ENCODE assay signal across 3 cellular contexts in the genomic region with DNA sequence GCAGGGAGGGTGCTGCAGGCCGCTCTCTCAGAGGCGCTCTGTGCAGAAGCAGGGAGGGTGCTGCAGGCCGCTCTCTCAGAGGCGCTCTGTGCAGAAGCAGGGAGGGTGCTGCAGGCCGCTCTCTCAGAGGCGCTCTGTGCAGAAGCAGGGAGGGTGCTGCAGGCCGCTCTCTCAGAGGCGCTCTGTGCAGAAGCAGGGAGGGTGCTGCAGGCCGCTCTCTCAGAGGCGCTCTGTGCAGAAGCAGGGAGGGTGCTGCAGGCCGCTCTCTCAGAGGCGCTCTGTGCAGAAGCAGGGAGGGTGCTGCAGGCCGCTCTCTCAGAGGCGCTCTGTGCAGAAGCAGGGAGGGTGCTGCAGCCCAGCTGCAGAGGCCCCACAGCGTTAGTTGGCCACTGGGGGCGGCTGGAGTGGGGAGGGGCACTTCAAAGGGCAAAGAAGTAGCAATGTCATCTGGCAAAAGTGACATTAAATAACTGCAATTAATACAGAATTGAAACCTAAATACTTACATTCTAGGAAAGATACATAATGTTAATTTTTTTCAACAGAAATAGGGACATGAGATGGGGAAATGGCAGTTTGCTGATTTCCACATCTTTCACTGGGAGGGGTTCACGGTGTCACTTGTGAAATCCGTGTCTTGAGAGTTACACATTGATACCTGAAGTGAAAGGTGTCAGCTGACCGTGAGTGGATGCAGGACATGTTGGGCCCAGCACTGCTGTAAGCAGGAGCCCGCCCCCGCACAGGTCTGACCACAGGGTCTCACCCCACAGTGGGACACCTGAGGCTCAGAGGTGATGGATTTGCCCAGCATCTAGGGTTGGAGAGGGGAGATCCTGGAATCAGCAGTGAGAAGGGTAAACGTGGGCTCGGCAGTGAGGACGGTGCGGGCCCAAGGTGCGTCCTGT. TPM values are rescaled to one million over a fixed set of nuclear protein-coding genes. Genes with fewer than 3 reads are reported as not detected.
"Had no signal": no experiment of that assay in that cellular context is flagged by ENCODE, and none has a peak within 500 bp of the region (broad histone marks: within the 10 kb centered on the region; RNA-seq: fewer than 3 reads in every experiment).

No MANE protein-coding gene starts in this region.

RNA-seq across cellular contexts. Expression of a gene that starts 57.7 kb away (rescaled TPM):
- total RNA-seq: activated naive CD4-positive, alpha-beta T cell treated with anti-CD3 and anti-CD28 coated beads, Interleukin-2, amount 50 U/mL, for 72 hours; naive thymus-derived CD4-positive, alpha-beta T cell; T-helper 1 cell treated with Interleukin-12 subunit alpha and Interleukin-12 subunit beta and Interleukin-4 antibody, amounts not matched to agents 30 ng/mL and 1 ng/mL, for 36 hours had no signal
